ENCODE assay signal across 1 cellular context in the genomic region with DNA sequence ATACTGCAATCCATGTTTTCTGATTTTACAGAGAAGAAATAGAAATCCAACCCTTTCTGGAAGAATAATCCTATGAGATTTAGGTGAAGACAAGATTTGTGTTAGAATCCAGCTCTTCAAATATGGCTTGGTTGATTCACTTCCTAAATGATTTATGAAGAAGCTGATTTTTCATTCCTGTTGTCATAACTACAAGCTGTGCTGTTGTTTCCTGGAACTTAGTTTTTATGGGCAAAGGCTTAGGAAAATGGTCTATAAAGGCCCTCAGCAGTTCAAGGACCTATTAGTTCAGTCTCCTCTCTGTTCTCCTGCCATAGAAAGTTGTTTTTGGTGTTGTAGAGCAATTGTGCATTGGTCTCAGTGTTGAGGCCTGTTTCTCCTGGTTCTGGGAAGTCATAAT.
TF ChIP-seq lines count a peak whose summit lies in the region.

No MANE protein-coding gene starts in this region.

TF ChIP-seq in WTC11, 78 proteins besides CTCF, POLR2A, EP300 and RAD21 (continued from another document):
- TF ChIP-seq, protein P1, sequence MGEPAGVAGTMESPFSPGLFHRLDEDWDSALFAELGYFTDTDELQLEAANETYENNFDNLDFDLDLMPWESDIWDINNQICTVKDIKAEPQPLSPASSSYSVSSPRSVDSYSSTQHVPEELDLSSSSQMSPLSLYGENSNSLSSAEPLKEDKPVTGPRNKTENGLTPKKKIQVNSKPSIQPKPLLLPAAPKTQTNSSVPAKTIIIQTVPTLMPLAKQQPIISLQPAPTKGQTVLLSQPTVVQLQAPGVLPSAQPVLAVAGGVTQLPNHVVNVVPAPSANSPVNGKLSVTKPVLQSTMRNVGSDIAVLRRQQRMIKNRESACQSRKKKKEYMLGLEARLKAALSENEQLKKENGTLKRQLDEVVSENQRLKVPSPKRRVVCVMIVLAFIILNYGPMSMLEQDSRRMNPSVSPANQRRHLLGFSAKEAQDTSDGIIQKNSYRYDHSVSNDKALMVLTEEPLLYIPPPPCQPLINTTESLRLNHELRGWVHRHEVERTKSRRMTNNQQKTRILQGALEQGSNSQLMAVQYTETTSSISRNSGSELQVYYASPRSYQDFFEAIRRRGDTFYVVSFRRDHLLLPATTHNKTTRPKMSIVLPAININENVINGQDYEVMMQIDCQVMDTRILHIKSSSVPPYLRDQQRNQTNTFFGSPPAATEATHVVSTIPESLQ (CRISPR knock-in tag; IDR thresholded peaks at IDR 0.05): no peak
- TF ChIP-seq MXD4 (CRISPR knock-in tag; IDR thresholded peaks at IDR 0.05; ENCODE audit: borderline replicate concordance): no peak
- TF ChIP-seq ZNF219 (CRISPR knock-in tag; IDR thresholded peaks at IDR 0.05; ENCODE audit: borderline replicate concordance): no peak
- TF ChIP-seq, protein P2, sequence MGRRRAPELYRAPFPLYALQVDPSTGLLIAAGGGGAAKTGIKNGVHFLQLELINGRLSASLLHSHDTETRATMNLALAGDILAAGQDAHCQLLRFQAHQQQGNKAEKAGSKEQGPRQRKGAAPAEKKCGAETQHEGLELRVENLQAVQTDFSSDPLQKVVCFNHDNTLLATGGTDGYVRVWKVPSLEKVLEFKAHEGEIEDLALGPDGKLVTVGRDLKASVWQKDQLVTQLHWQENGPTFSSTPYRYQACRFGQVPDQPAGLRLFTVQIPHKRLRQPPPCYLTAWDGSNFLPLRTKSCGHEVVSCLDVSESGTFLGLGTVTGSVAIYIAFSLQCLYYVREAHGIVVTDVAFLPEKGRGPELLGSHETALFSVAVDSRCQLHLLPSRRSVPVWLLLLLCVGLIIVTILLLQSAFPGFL (CRISPR knock-in tag; IDR thresholded peaks at IDR 0.05; ENCODE audit: borderline replicate concordance): no peak
- TF ChIP-seq, protein P3, sequence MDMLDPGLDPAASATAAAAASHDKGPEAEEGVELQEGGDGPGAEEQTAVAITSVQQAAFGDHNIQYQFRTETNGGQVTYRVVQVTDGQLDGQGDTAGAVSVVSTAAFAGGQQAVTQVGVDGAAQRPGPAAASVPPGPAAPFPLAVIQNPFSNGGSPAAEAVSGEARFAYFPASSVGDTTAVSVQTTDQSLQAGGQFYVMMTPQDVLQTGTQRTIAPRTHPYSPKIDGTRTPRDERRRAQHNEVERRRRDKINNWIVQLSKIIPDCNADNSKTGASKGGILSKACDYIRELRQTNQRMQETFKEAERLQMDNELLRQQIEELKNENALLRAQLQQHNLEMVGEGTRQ (CRISPR knock-in tag; IDR thresholded peaks at IDR 0.05): no peak
- no peak for TF ChIP-seq SOX15 (CRISPR knock-in tag; IDR thresholded peaks at IDR 0.05)
- TF ChIP-seq, protein P4, sequence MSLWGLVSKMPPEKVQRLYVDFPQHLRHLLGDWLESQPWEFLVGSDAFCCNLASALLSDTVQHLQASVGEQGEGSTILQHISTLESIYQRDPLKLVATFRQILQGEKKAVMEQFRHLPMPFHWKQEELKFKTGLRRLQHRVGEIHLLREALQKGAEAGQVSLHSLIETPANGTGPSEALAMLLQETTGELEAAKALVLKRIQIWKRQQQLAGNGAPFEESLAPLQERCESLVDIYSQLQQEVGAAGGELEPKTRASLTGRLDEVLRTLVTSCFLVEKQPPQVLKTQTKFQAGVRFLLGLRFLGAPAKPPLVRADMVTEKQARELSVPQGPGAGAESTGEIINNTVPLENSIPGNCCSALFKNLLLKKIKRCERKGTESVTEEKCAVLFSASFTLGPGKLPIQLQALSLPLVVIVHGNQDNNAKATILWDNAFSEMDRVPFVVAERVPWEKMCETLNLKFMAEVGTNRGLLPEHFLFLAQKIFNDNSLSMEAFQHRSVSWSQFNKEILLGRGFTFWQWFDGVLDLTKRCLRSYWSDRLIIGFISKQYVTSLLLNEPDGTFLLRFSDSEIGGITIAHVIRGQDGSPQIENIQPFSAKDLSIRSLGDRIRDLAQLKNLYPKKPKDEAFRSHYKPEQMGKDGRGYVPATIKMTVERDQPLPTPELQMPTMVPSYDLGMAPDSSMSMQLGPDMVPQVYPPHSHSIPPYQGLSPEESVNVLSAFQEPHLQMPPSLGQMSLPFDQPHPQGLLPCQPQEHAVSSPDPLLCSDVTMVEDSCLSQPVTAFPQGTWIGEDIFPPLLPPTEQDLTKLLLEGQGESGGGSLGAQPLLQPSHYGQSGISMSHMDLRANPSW (CRISPR knock-in tag; conservative IDR thresholded peaks at IDR 0.05; ENCODE audit: low read depth): no peak
- TF ChIP-seq ZNF317 (CRISPR knock-in tag; IDR thresholded peaks at IDR 0.05; ENCODE audit: borderline replicate concordance, low read depth): no peak
- TF ChIP-seq EMX1 (CRISPR knock-in tag; IDR thresholded peaks at IDR 0.05): no peak
